ENCODE assay signal across 18 cellular contexts in the genomic region with DNA sequence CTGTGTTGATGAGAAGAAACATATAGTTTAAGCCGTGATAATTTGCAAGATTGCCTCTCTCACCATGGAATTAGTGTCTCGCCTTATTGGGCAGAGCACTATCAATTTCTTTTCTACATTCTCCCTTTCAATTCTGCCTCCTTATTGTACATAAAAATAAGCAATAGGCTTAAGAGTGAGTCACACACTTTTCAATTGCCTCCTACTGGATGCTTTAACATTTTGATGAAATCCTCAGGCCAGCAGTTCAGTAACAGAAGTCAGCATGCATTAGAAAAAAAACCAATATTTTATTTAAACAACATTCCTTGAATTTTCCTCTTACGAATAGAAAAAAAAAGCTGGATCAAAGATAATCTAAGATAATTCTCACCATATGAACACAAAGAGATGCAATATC. TPM values are rescaled to one million over a fixed set of nuclear protein-coding genes. Genes with fewer than 3 reads are reported as not detected.
DNase-seq lines count a peak whose midpoint lies in the region; ATAC-seq and TF ChIP-seq lines count a peak whose summit lies in the region.
"Had no signal": no experiment of that assay in that cellular context is flagged by ENCODE, and none has a peak within 500 bp of the region (broad histone marks: within the 10 kb centered on the region; RNA-seq: fewer than 3 reads in every experiment).

No MANE protein-coding gene starts in this region.

- H3K27ac Mint-ChIP-seq in type B pancreatic cell: peak overlapping the region; percentile 89
- H3K27ac Mint-ChIP-seq: CD4-positive, alpha-beta memory T cell had no signal

- TF ChIP-seq CTCF in type B pancreatic cell (conservative IDR thresholded peaks at IDR 0.05): no peak

- no peaks in the 10 kb centered on the region for H3K36me3 Mint-ChIP-seq in type B pancreatic cell
- H3K36me3 Mint-ChIP-seq: CD4-positive, alpha-beta memory T cell had no signal

- no peaks in the 10 kb centered on the region for H3K36me3 ChIP-seq in adipocyte (ENCODE audit: control insufficient read depth, insufficient read depth, low read length, severe bottlenecking)
- H3K36me3 ChIP-seq: BE2C, HAP-1 had no signal

- H3K9me3 Mint-ChIP-seq in type B pancreatic cell: no peaks in the 10 kb centered on the region
- H3K9me3 Mint-ChIP-seq: CD4-positive, alpha-beta memory T cell had no signal

- no peak overlapping the region for H3K9ac ChIP-seq in adipocyte (ENCODE audit: low read length)

- H3K4me1 ChIP-seq in adipocyte (ENCODE audit: control insufficient read depth, insufficient read depth, low read length): no peaks in the 10 kb centered on the region
- H3K4me1 ChIP-seq: BE2C, HAP-1 had no signal

- peaks cover 12% of the 10 kb centered on the region for H3K27me3 Mint-ChIP-seq in type B pancreatic cell

- no peak overlapping the region for H3K4me3 Mint-ChIP-seq in type B pancreatic cell
- H3K4me3 Mint-ChIP-seq: CD4-positive, alpha-beta memory T cell had no signal

- H3K9me3 ChIP-seq in adipocyte (ENCODE audit: control insufficient read depth, low read length): no peaks in the 10 kb centered on the region
- H3K9me3 ChIP-seq: BE2C, HAP-1 had no signal

- DNase-seq in adipocyte (ENCODE audit: low read depth): peak; percentile 13
- no peak for DNase-seq in epithelial cell of prostate (ENCODE audit: low read depth, low spot score)
- peak; percentile 53 for DNase-seq in iris pigment epithelial cell (ENCODE audit: low read depth)
- DNase-seq in type B pancreatic cell (ENCODE audit: extremely low spot score, unreplicated experiment): no peak
- no peak for DNase-seq in NCI-H128 (lab: John Stamatoyannopoulos, UW; ENCODE audit: unreplicated experiment)
- no peak for DNase-seq in AG08396 (ENCODE audit: low spot score)
- DNase-seq: BE2C; CD4-positive, alpha-beta memory T cell; COR-L47; DMS153; DMS79 treated with DMSO at 0.1 percent for 48 hours; EL; GDM1 had no signal

- peak overlapping the region; percentile 94 for H3K27ac ChIP-seq in epithelial cell of prostate
- H3K27ac ChIP-seq: C4-2B had no signal

- ATAC-seq in HG03039 (IDR thresholded peaks at IDR 0.05; ENCODE audit: unreplicated experiment): no peak
- ATAC-seq: HepG2 had no signal

- H3K4me3 ChIP-seq in adipocyte (ENCODE audit: low read length): no peak overlapping the region
- H3K4me3 ChIP-seq: HAP-1 had no signal

- H3K27me3 ChIP-seq in adipocyte (replicated peaks; ENCODE audit: control insufficient read depth, insufficient read depth, low read length): peaks cover 32% of the 10 kb centered on the region

- peaks cover 9% of the 10 kb centered on the region for H3K4me1 Mint-ChIP-seq in type B pancreatic cell (ENCODE audit: unreplicated experiment)

RNA-seq across cellular contexts. Expression of gene VWA5A, which starts 33.8 kb away (rescaled TPM):
- total RNA-seq in type B pancreatic cell (ENCODE audit: low replicate concordance): 29.7 and 42.9 TPM in 2 replicates

RNA-seq across cellular contexts. Expression of gene OR10G7, which starts 40.4 kb away (rescaled TPM):
- total RNA-seq in type B pancreatic cell (ENCODE audit: low replicate concordance): not detected in 2 replicates
- total RNA-seq: CD4-positive, alpha-beta memory T cell; H1; HepG2 had no signal

RNA-seq across cellular contexts. Expression of gene OR10G8, which starts 54.9 kb away (rescaled TPM):
- total RNA-seq in type B pancreatic cell (ENCODE audit: low replicate concordance): not detected in 2 replicates
- total RNA-seq: CD4-positive, alpha-beta memory T cell; H1; HepG2 had no signal

RNA-seq across cellular contexts. Expression of gene OR10G9, which starts 58.7 kb away (rescaled TPM):
- total RNA-seq in type B pancreatic cell (ENCODE audit: low replicate concordance): not detected in 2 replicates
- total RNA-seq: CD4-positive, alpha-beta memory T cell; H1; HepG2 had no signal

Comparison
In these comparisons a context has a peak if more than half of its experiments do, and no peak if none do; other contexts are left out.
1. DNase-seq: peak in adipocyte (single experiment) and iris pigment epithelial cell (single experiment); none in epithelial cell of prostate (single experiment), type B pancreatic cell (single experiment), NCI-H128 (single experiment) and AG08396 (single experiment).